Comparison of ENCODE assay signal across 10 cellular contexts in the genomic region with DNA sequence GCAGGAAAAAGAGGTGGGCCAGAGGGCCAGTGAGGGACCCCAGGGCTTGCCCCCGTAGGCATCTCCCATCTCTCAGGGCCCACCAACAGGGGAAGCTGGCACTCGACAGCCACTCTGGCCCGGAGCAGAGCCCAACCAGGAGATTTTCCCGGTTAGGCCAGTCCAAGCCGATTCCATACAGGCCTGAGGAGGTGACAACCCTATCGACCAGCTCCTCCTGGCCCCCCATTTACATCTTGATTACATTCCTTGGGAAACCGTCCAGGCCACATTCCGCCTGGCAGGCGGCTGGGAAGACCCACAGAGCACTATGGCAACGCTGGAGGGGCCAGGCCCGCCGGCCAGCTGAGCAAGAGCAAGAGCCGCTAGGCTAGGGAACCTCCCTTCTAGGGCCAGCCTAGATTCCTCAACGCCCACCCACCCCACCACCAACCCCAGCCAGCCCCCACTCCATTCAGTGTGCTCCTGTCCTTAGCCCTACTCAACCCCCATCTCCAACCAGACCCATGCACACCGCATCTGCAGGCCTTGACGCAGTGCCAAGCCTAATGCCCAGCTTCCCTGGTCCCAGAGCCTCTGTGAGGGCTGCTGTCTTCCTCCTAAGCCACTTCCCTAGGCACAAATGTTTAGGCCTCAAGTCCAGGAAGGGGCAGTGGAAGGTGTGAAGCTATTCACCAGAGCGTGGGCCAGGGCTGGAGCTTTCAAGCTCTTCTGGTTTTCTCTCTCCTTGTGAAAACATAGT.
A peak's percentile ranks its signal among the peaks of the same experiment; 100 is the strongest.
DNase-seq lines count a peak whose midpoint lies in the region; ATAC-seq and TF ChIP-seq lines count a peak whose summit lies in the region.
"Had no signal": no experiment of that assay in that cellular context is flagged by ENCODE, and none has a peak within 500 bp of the region (broad histone marks: within the 10 kb centered on the region; RNA-seq: fewer than 3 reads in every experiment).

No MANE protein-coding gene starts in this region.

- H3K27me3 ChIP-seq in transverse colon = no peaks in the 10 kb centered on the region
- no peaks in the 10 kb centered on the region for H3K27me3 ChIP-seq in CD8-positive, alpha-beta T cell (ENCODE audit: insufficient read depth, low read length)

- DNase-seq in HT1080 (ENCODE audit: low read depth) (peak; percentile 34), chondrocyte (ENCODE audit: low spot score) (no peak), left lobe of liver (ENCODE audit: low spot score) (no peak), transverse colon (no peak)
- DNase-seq in CD8-positive, alpha-beta T cell = no peak
- no peak for DNase-seq in stimulated activated CD4-positive, alpha-beta T cell treated with anti-CD3 and anti-CD28 coated beads, Interleukin-4, amount 100 ng/mL, for 4 hours
- DNase-seq in activated CD8-positive, alpha-beta memory T cell treated with anti-CD3 and anti-CD28 coated beads, Interleukin-2, amount 10 ng/mL, durations not matched to agents 7 days and 5 days = no peak
- DNase-seq: NCI-H1436 treated with DMSO at 0.1 percent for 48 hours; stimulated activated naive CD4-positive, alpha-beta T cell treated with Interleukin-2 at 50 U/mL for 16 hours had no signal

- no peaks in the 10 kb centered on the region for H3K9me3 ChIP-seq in transverse colon
- no peaks in the 10 kb centered on the region for H3K9me3 ChIP-seq in CD8-positive, alpha-beta T cell (ENCODE audit: low read length)

- no peak overlapping the region for H3K4me3 ChIP-seq in transverse colon
- no peak overlapping the region for H3K4me3 ChIP-seq in CD8-positive, alpha-beta T cell (ENCODE audit: low read depth, low read length)

- H3K9me3 Mint-ChIP-seq in chondrocyte (ENCODE audit: low read depth) = peaks cover 5% of the 10 kb centered on the region
- no peaks in the 10 kb centered on the region for H3K9me3 Mint-ChIP-seq in CD8-positive, alpha-beta T cell
- no peaks in the 10 kb centered on the region for H3K9me3 Mint-ChIP-seq in activated CD8-positive, alpha-beta memory T cell treated with anti-CD3 and anti-CD28 coated beads, Interleukin-2, amount 10 ng/mL, durations not matched to agents 7 days and 5 days (ENCODE audit: low read depth)

- 48% methylated on average over 17 of the region's 17 CpGs; no CpG with 5 or more reads in 1 of the 2 donors for WGBS in transverse colon (ENCODE audit: low coverage in 1 of 2), 2 donors

- no peaks in the 10 kb centered on the region for H3K36me3 Mint-ChIP-seq in chondrocyte (ENCODE audit: low read depth)
- H3K36me3 Mint-ChIP-seq in CD8-positive, alpha-beta T cell = no peaks in the 10 kb centered on the region
- no peaks in the 10 kb centered on the region for H3K36me3 Mint-ChIP-seq in activated CD8-positive, alpha-beta memory T cell treated with anti-CD3 and anti-CD28 coated beads, Interleukin-2, amount 10 ng/mL, durations not matched to agents 7 days and 5 days

- H3K27ac ChIP-seq in transverse colon = peak overlapping the region; percentile 12 to 46 (median 29)
- H3K27ac ChIP-seq in CD8-positive, alpha-beta T cell (ENCODE audit: low read depth, low read length) = no peak overlapping the region
- H3K27ac ChIP-seq: VCaP had no signal

- intact Hi-C loops in transverse colon (cut with DNase I; ENCODE audit: low total_unique reads) = no loop called here
- intact Hi-C loops in CD8-positive, alpha-beta T cell (cut with DNase I, micrococcal nuclease) = no loop called here

- H3K4me1 Mint-ChIP-seq in chondrocyte (ENCODE audit: low read depth) = peaks cover 30% of the 10 kb centered on the region
- H3K4me1 Mint-ChIP-seq in CD8-positive, alpha-beta T cell (ENCODE audit: low read depth) = no peaks in the 10 kb centered on the region
- H3K4me1 Mint-ChIP-seq in activated CD8-positive, alpha-beta memory T cell treated with anti-CD3 and anti-CD28 coated beads, Interleukin-2, amount 10 ng/mL, durations not matched to agents 7 days and 5 days = no peaks in the 10 kb centered on the region

- in situ Hi-C loops in transverse colon (cut with MboI; ENCODE audit: low pct_ligation_motif_present in 1 of 4, low pct_unique_long_range_greater_than_20kb in 1 of 4, low sequenced_read_pairs in 3 of 4) = no loop called here

- peak; percentile 16 for ATAC-seq in left lobe of liver
- ATAC-seq in CD8-positive, alpha-beta T cell = no peak
- ATAC-seq in activated CD8-positive, alpha-beta memory T cell treated with anti-CD3 and anti-CD28 coated beads, Interleukin-2, amount 10 ng/mL, durations not matched to agents 7 days and 5 days = no peak

- TF ChIP-seq CTCF in chondrocyte (IDR thresholded peaks at IDR 0.05) (peak; percentile 18), transverse colon (IDR thresholded peaks at IDR 0.05) (no peak)
- TF ChIP-seq CTCF in CD8-positive, alpha-beta T cell (IDR thresholded peaks at IDR 0.05) = no peak

- CTCF ChIA-PET in CD8-positive, alpha-beta T cell (lab: Charles Lee) = no interaction called here
- CTCF ChIA-PET in activated CD8-positive, alpha-beta memory T cell treated with anti-CD3 and anti-CD28 coated beads, Interleukin-2, amount 10 ng/mL, durations not matched to agents 7 days and 5 days (lab: Charles Lee) = no interaction called here

- H3K27me3 Mint-ChIP-seq in chondrocyte (ENCODE audit: low read depth) = no peaks in the 10 kb centered on the region
- peaks cover 3% of the 10 kb centered on the region for H3K27me3 Mint-ChIP-seq in CD8-positive, alpha-beta T cell (ENCODE audit: low read depth)
- H3K27me3 Mint-ChIP-seq in activated CD8-positive, alpha-beta memory T cell treated with anti-CD3 and anti-CD28 coated beads, Interleukin-2, amount 10 ng/mL, durations not matched to agents 7 days and 5 days = no peaks in the 10 kb centered on the region

- no peak for TF ChIP-seq POLR2A in transverse colon (IDR thresholded peaks at IDR 0.05)

- H3K4me3 Mint-ChIP-seq in chondrocyte (ENCODE audit: unreplicated experiment) = no peak overlapping the region
- no peak overlapping the region for H3K4me3 Mint-ChIP-seq in CD8-positive, alpha-beta T cell
- H3K4me3 Mint-ChIP-seq in activated CD8-positive, alpha-beta memory T cell treated with anti-CD3 and anti-CD28 coated beads, Interleukin-2, amount 10 ng/mL, durations not matched to agents 7 days and 5 days = no peak overlapping the region

- POLR2A ChIA-PET in CD8-positive, alpha-beta T cell (lab: Charles Lee) = no interaction called here

- H3K27ac Mint-ChIP-seq in chondrocyte (ENCODE audit: unreplicated experiment) = peak overlapping the region; percentile 67
- H3K27ac Mint-ChIP-seq in CD8-positive, alpha-beta T cell = no peak overlapping the region
- no peak overlapping the region for H3K27ac Mint-ChIP-seq in activated CD8-positive, alpha-beta memory T cell treated with anti-CD3 and anti-CD28 coated beads, Interleukin-2, amount 10 ng/mL, durations not matched to agents 7 days and 5 days

- no peaks in the 10 kb centered on the region for H3K36me3 ChIP-seq in transverse colon
- no peaks in the 10 kb centered on the region for H3K36me3 ChIP-seq in CD8-positive, alpha-beta T cell (ENCODE audit: insufficient read depth, low read length)

- H3K4me1 ChIP-seq in transverse colon = peaks cover under 1 to 7% (median 2%) of the 10 kb centered on the region in 4 donors
- H3K4me1 ChIP-seq in CD8-positive, alpha-beta T cell (ENCODE audit: insufficient read depth, low read length) = no peaks in the 10 kb centered on the region

- no peak for TF ChIP-seq EP300 in transverse colon (IDR thresholded peaks at IDR 0.05; ENCODE audit: low read depth)
